20 cellular contexts compared by ENCODE assay signal in genomic region chr14:83163016-83163415, GRCh38.
"Had no signal": no experiment of that assay in that cellular context is flagged by ENCODE, and none has a peak within 500 bp of the region (broad histone marks: within the 10 kb centered on the region; RNA-seq: fewer than 3 reads in every experiment).

No MANE protein-coding gene starts in this region.

- H3K27me3 ChIP-seq: hepatocyte, right lobe of liver, suprapubic skin had no signal

- H3K36me3 Mint-ChIP-seq: activated CD4-positive, alpha-beta memory T cell treated with anti-CD3 and anti-CD28 coated beads for 36 hours; activated CD8-positive, alpha-beta memory T cell treated with anti-CD3 and anti-CD28 coated beads, Interleukin-2, amount 10 ng/mL, durations not matched to agents 7 days and 5 days; brain; memory B cell; natural killer cell treated with Interleukin-12 subunit alpha and Interleukin-12 subunit beta and Interleukin-15 and Interleukin-18, amount 100 ng/mL, for 72 hours; type B pancreatic cell had no signal

- H3K4me2 ChIP-seq: hepatocyte, smooth muscle cell had no signal

- H3K36me3 ChIP-seq: left ventricle myocardium inferior, right lobe of liver, suprapubic skin, WERI-Rb-1 had no signal

- H3K27ac ChIP-seq: hepatocyte, left ventricle myocardium inferior, right lobe of liver, suprapubic skin, WERI-Rb-1 had no signal

- DNase-seq: activated CD4-positive, alpha-beta memory T cell treated with anti-CD3 and anti-CD28 coated beads for 36 hours; activated CD8-positive, alpha-beta memory T cell treated with anti-CD3 and anti-CD28 coated beads, Interleukin-2, amount 10 ng/mL, durations not matched to agents 7 days and 5 days; activated naive CD4-positive, alpha-beta T cell treated with anti-CD3 and anti-CD28 coated beads, Interleukin-2, amount 50 U/mL, for 16 hours; activated T-cell treated with anti-CD3 and anti-CD28 coated beads, Interleukin-2, amount 50 U/mL, for 1 hour; cerebellar nuclear complex; endodermal cell; erythroblast; left ventricle myocardium inferior; right lobe of liver; T-helper 17 cell; WERI-Rb-1 had no signal

- ATAC-seq: activated CD8-positive, alpha-beta memory T cell treated with anti-CD3 and anti-CD28 coated beads, Interleukin-2, amount 10 ng/mL, durations not matched to agents 7 days and 5 days; natural killer cell treated with Interleukin-12 subunit alpha and Interleukin-12 subunit beta and Interleukin-15 and Interleukin-18, amount 100 ng/mL, for 72 hours; right lobe of liver; T-helper 17 cell had no signal

- H3K4me3 ChIP-seq: hepatocyte, left ventricle myocardium inferior, right lobe of liver, smooth muscle cell, suprapubic skin had no signal

- H3K9me3 ChIP-seq: left ventricle myocardium inferior, right lobe of liver, suprapubic skin had no signal

- H3K27me3 Mint-ChIP-seq: activated CD4-positive, alpha-beta memory T cell treated with anti-CD3 and anti-CD28 coated beads for 36 hours; activated CD8-positive, alpha-beta memory T cell treated with anti-CD3 and anti-CD28 coated beads, Interleukin-2, amount 10 ng/mL, durations not matched to agents 7 days and 5 days; brain; memory B cell; natural killer cell treated with Interleukin-12 subunit alpha and Interleukin-12 subunit beta and Interleukin-15 and Interleukin-18, amount 100 ng/mL, for 72 hours; stimulated activated naive CD8-positive, alpha-beta T cell treated with anti-CD3 and anti-CD28 coated beads, Interleukin-15, Interleukin-2, amounts not matched to agents 100 ng/mL and 50 ng/mL, for 24 hours; T-helper 17 cell; type B pancreatic cell had no signal

- FAIRE-seq: keratinocyte had no signal

- H3K4me3 Mint-ChIP-seq: activated CD4-positive, alpha-beta memory T cell treated with anti-CD3 and anti-CD28 coated beads for 36 hours; activated CD8-positive, alpha-beta memory T cell treated with anti-CD3 and anti-CD28 coated beads, Interleukin-2, amount 10 ng/mL, durations not matched to agents 7 days and 5 days; brain; endodermal cell; memory B cell; natural killer cell treated with Interleukin-12 subunit alpha and Interleukin-12 subunit beta and Interleukin-15 and Interleukin-18, amount 100 ng/mL, for 72 hours; stimulated activated naive CD8-positive, alpha-beta T cell treated with anti-CD3 and anti-CD28 coated beads, Interleukin-15, Interleukin-2, amounts not matched to agents 100 ng/mL and 50 ng/mL, for 24 hours; T-helper 17 cell; type B pancreatic cell had no signal

- H3K9me3 Mint-ChIP-seq: brain, endodermal cell, type B pancreatic cell had no signal

- H3K4me1 ChIP-seq: left ventricle myocardium inferior, right lobe of liver had no signal

- H3K79me2 ChIP-seq: hepatocyte had no signal

- H3K4me1 Mint-ChIP-seq: activated CD8-positive, alpha-beta memory T cell treated with anti-CD3 and anti-CD28 coated beads, Interleukin-2, amount 10 ng/mL, durations not matched to agents 7 days and 5 days; memory B cell; T-helper 17 cell had no signal

- H2AFZ ChIP-seq: hepatocyte had no signal

- H3K27ac Mint-ChIP-seq: activated CD4-positive, alpha-beta memory T cell treated with anti-CD3 and anti-CD28 coated beads for 36 hours; activated CD8-positive, alpha-beta memory T cell treated with anti-CD3 and anti-CD28 coated beads, Interleukin-2, amount 10 ng/mL, durations not matched to agents 7 days and 5 days; brain; endodermal cell; memory B cell; natural killer cell treated with Interleukin-12 subunit alpha and Interleukin-12 subunit beta and Interleukin-15 and Interleukin-18, amount 100 ng/mL, for 72 hours; stimulated activated naive CD8-positive, alpha-beta T cell treated with anti-CD3 and anti-CD28 coated beads, Interleukin-15, Interleukin-2, amounts not matched to agents 100 ng/mL and 50 ng/mL, for 24 hours; T-helper 17 cell; type B pancreatic cell had no signal
